8 cellular contexts compared by ENCODE assay signal in the genomic region with DNA sequence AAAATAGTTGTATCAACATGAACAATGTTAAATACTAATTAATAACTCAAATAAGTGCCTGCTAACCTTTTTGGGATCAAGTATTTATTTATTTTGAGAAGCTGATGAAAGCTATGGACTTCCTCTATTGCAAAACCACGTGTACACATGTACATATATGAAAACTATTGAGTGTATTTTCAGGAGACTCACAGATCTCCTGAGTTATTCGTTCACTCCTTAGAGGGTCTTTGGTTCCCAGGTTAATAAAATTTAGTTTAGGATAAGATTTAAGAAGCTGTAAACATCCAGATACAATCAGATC.
DNase-seq lines count a peak whose midpoint lies in the region; ATAC-seq and TF ChIP-seq lines count a peak whose summit lies in the region.

No MANE protein-coding gene starts in this region.

- TF ChIP-seq EP300 in SK-N-SH (IDR thresholded peaks at IDR 0.05; ENCODE audit: borderline replicate concordance in 1 of 2, low read depth in 1 of 2, low read length in 1 of 2), result no peak

- no peaks in the 10 kb centered on the region for H4K20me1 ChIP-seq in SK-N-SH (ENCODE audit: insufficient read depth)

- CTCF ChIA-PET in SK-N-SH (lab: Yijun Ruan, JAX) (interaction anchor here (0.6 to 4.3 kb wide), 38 partner anchors 10 to 1498 kb away, joined by 3 to 46 read pairs (median 5); partner anchors contain the start of gene SIPA1L2), RWPE1 (lab: Yijun Ruan, JAX) (interaction anchor here (0.6 to 1.5 kb wide), 16 partner anchors 9 to 1318 kb away, joined by 3 to 9 read pairs (median 4); no protein-coding TSS in a partner anchor)

- TF ChIP-seq CTCF in SK-N-SH (IDR thresholded peaks at IDR 0.05) (no peak; the same call in 1 of the 2 replicates), RWPE1 (conservative IDR thresholded peaks at IDR 0.05; ENCODE audit: low read depth) (peak; percentile 50), omental fat pad (IDR thresholded peaks at IDR 0.05) (no peak)

- H3K27ac ChIP-seq in SK-N-SH (ENCODE audit: low read depth in 2 of 2, low read length in 1 of 2) (no peak overlapping the region), RWPE1 (no peak overlapping the region)

- no peaks in the 10 kb centered on the region for H3K4me1 ChIP-seq in SK-N-SH (ENCODE audit: control insufficient read depth in 1 of 2, insufficient read depth in 2 of 2, low read depth in 1 of 2, low read length in 1 of 2)

- H3K9ac ChIP-seq in SK-N-SH, result no peak overlapping the region

- H3K9me2 ChIP-seq in SK-N-SH, result no peaks in the 10 kb centered on the region

- H3F3A ChIP-seq in SK-N-SH (replicated peaks; ENCODE audit: insufficient read depth), result no peaks in the 10 kb centered on the region

- ATAC-seq in SK-N-SH treated with all-trans-retinoic acid at 6 μM for 48 hours, result peak; percentile 62
- ATAC-seq in HG02981 (IDR thresholded peaks at IDR 0.05; ENCODE audit: unreplicated experiment), result peak; percentile 35
- peak; percentile 31 for ATAC-seq in omental fat pad (ENCODE audit: low FRiP score)

- no peaks in the 10 kb centered on the region for H3K9me3 ChIP-seq in SK-N-SH

- H3K4me2 ChIP-seq in SK-N-SH, result no peak overlapping the region

- no peaks in the 10 kb centered on the region for H3K79me2 ChIP-seq in SK-N-SH (ENCODE audit: insufficient read depth)

- no peaks in the 10 kb centered on the region for H3K27me3 ChIP-seq in SK-N-SH (ENCODE audit: insufficient read depth)

- 44% methylated on average over 2 of the region's 2 CpGs for WGBS in SK-N-SH (ENCODE audit: low lambda C conversion rate)

- no peak for TF ChIP-seq RAD21 in SK-N-SH (IDR thresholded peaks at IDR 0.05; ENCODE audit: low read length)

- no peak overlapping the region; the same call in 1 of the 2 replicates for H2AFZ ChIP-seq in SK-N-SH (ENCODE audit: low read depth)

- DNase-seq in SK-N-SH (no peak), RWPE1 (ENCODE audit: low spot score) (no peak), omental fat pad (ENCODE audit: low spot score) (no peak), kidney tubule cell (ENCODE audit: low spot score) (no peak), GM19238 (ENCODE audit: insufficient read length, low spot score) (no peak)
- no peak for DNase-seq in activated CD4-positive, alpha-beta T cell treated with anti-CD3 and anti-CD28 coated beads, Interleukin-2, amount 50 U/mL, for 48 hours

- H3K4me3 ChIP-seq in SK-N-SH (ENCODE audit: low read depth in 2 of 2, low read length in 1 of 2), result no peak overlapping the region

- H3K36me3 ChIP-seq in SK-N-SH (replicated peaks in 1 of 2; ENCODE audit: control insufficient read depth in 1 of 2, insufficient read depth in 2 of 2, low read length in 1 of 2), result no peaks in the 10 kb centered on the region

- POLR2A ChIA-PET in SK-N-SH (lab: Yijun Ruan, JAX), result no interaction called here
- POLR2A ChIA-PET in RWPE1 (lab: Yijun Ruan, JAX; ENCODE audit: low non-redundant PET), result no interaction called here

TF ChIP-seq in SK-N-SH treated with all-trans-retinoic acid at 6 μM for 48 hours, 23 proteins besides CTCF, POLR2A, EP300 and RAD21:
- TF ChIP-seq ZC3H10 (CRISPR knock-in tag; IDR thresholded peaks at IDR 0.05) (no peak), ZNF70 (CRISPR knock-in tag; IDR thresholded peaks at IDR 0.05) (no peak), ARNTL (CRISPR knock-in tag; IDR thresholded peaks at IDR 0.05; ENCODE audit: borderline replicate concordance, low read depth) (no peak), SNAI2 (CRISPR knock-in tag; IDR thresholded peaks at IDR 0.05) (no peak), POU6F1 (CRISPR knock-in tag; IDR thresholded peaks at IDR 0.05; ENCODE audit: borderline replicate concordance, low read depth) (no peak), ISL1 (CRISPR knock-in tag; IDR thresholded peaks at IDR 0.05) (no peak), ESRRG (CRISPR knock-in tag; IDR thresholded peaks at IDR 0.05) (no peak), OSR1 (CRISPR knock-in tag; IDR thresholded peaks at IDR 0.05) (no peak), TCF4 (CRISPR knock-in tag; IDR thresholded peaks at IDR 0.05; ENCODE audit: borderline replicate concordance) (no peak)
- TF ChIP-seq, protein P1, sequence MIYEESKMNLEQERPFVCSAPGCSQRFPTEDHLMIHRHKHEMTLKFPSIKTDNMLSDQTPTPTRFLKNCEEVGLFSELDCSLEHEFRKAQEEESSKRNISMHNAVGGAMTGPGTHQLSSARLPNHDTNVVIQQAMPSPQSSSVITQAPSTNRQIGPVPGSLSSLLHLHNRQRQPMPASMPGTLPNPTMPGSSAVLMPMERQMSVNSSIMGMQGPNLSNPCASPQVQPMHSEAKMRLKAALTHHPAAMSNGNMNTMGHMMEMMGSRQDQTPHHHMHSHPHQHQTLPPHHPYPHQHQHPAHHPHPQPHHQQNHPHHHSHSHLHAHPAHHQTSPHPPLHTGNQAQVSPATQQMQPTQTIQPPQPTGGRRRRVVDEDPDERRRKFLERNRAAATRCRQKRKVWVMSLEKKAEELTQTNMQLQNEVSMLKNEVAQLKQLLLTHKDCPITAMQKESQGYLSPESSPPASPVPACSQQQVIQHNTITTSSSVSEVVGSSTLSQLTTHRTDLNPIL (CRISPR knock-in tag; IDR thresholded peaks at IDR 0.05; ENCODE audit: low read depth), result no peak

TF ChIP-seq in SK-N-SH, 30 proteins besides CTCF, POLR2A, EP300 and RAD21:
- TF ChIP-seq GATA2 (CRISPR knock-in tag; IDR thresholded peaks at IDR 0.05) (no peak), TAF1 (IDR thresholded peaks at IDR 0.05; ENCODE audit: borderline replicate concordance, low read depth, low read length) (no peak), FOXM1 (IDR thresholded peaks at IDR 0.05; ENCODE audit: low read depth) (no peak), EZH2phosphoT487 (IDR thresholded peaks at IDR 0.05; ENCODE audit: borderline replicate concordance, low read depth) (no peak), SMC3 (IDR thresholded peaks at IDR 0.05; ENCODE audit: low read depth, low read length) (no peak), MXI1 (IDR thresholded peaks at IDR 0.05; ENCODE audit: low read depth, low read length) (no peak), JUND (IDR thresholded peaks at IDR 0.05) (no peak), RXRA (IDR thresholded peaks at IDR 0.05; ENCODE audit: borderline replicate concordance, low read depth) (no peak), ELF1 (IDR thresholded peaks at IDR 0.05) (no peak), TEAD4 (IDR thresholded peaks at IDR 0.05; ENCODE audit: borderline replicate concordance, insufficient read depth) (no peak)
- TF ChIP-seq, protein P2, sequence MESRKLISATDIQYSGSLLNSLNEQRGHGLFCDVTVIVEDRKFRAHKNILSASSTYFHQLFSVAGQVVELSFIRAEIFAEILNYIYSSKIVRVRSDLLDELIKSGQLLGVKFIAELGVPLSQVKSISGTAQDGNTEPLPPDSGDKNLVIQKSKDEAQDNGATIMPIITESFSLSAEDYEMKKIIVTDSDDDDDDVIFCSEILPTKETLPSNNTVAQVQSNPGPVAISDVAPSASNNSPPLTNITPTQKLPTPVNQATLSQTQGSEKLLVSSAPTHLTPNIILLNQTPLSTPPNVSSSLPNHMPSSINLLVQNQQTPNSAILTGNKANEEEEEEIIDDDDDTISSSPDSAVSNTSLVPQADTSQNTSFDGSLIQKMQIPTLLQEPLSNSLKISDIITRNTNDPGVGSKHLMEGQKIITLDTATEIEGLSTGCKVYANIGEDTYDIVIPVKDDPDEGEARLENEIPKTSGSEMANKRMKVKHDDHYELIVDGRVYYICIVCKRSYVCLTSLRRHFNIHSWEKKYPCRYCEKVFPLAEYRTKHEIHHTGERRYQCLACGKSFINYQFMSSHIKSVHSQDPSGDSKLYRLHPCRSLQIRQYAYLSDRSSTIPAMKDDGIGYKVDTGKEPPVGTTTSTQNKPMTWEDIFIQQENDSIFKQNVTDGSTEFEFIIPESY (IDR thresholded peaks at IDR 0.05; ENCODE audit: borderline replicate concordance, low read depth), result no peak
- TF ChIP-seq, protein P3, sequence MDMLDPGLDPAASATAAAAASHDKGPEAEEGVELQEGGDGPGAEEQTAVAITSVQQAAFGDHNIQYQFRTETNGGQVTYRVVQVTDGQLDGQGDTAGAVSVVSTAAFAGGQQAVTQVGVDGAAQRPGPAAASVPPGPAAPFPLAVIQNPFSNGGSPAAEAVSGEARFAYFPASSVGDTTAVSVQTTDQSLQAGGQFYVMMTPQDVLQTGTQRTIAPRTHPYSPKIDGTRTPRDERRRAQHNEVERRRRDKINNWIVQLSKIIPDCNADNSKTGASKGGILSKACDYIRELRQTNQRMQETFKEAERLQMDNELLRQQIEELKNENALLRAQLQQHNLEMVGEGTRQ (IDR thresholded peaks at IDR 0.05; ENCODE audit: borderline replicate concordance, low read depth, low read length), result no peak
- TF ChIP-seq, protein P4, sequence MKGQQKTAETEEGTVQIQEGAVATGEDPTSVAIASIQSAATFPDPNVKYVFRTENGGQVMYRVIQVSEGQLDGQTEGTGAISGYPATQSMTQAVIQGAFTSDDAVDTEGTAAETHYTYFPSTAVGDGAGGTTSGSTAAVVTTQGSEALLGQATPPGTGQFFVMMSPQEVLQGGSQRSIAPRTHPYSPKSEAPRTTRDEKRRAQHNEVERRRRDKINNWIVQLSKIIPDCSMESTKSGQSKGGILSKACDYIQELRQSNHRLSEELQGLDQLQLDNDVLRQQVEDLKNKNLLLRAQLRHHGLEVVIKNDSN (IDR thresholded peaks at IDR 0.05; ENCODE audit: borderline replicate concordance, low read depth), result no peak
- TF ChIP-seq, protein P5, sequence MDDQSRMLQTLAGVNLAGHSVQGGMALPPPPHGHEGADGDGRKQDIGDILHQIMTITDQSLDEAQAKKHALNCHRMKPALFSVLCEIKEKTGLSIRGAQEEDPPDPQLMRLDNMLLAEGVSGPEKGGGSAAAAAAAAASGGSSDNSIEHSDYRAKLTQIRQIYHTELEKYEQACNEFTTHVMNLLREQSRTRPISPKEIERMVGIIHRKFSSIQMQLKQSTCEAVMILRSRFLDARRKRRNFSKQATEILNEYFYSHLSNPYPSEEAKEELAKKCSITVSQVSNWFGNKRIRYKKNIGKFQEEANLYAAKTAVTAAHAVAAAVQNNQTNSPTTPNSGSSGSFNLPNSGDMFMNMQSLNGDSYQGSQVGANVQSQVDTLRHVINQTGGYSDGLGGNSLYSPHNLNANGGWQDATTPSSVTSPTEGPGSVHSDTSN (IDR thresholded peaks at IDR 0.05), result no peak
